In genomic region chr6:169086020-169086419, GRCh38 we compare ENCODE assay signal across 23 cellular contexts.
A peak's percentile ranks its signal among the peaks of the same experiment; 100 is the strongest.
DNase-seq lines count a peak whose midpoint lies in the region; ATAC-seq, FAIRE-seq and TF ChIP-seq lines count a peak whose summit lies in the region.
"Had no signal": no experiment of that assay in that cellular context is flagged by ENCODE, and none has a peak within 500 bp of the region (broad histone marks: within the 10 kb centered on the region; RNA-seq: fewer than 3 reads in every experiment).

No MANE protein-coding gene starts in this region.

- H3K9me3 ChIP-seq in trophoblast cell (ENCODE audit: insufficient read depth, low read depth, low read length) (peaks cover 11% of the 10 kb centered on the region), breast epithelium (peaks cover 7 to 11% of the 10 kb centered on the region in 2 donors)

- H3K14ac ChIP-seq in trophoblast cell (ENCODE audit: low read length), result no peak overlapping the region

- H3K79me2 ChIP-seq in trophoblast cell (ENCODE audit: control insufficient read depth, insufficient read depth, low read length, poor library complexity), result no peaks in the 10 kb centered on the region

- intact Hi-C loops in breast epithelium (cut with DNase I; ENCODE audit: low total_unique reads), result no loop called here

- H3K4ac ChIP-seq in trophoblast cell (ENCODE audit: low read depth, low read length), result no peak overlapping the region

- no peak overlapping the region for H3K23ac ChIP-seq in trophoblast cell (ENCODE audit: low read length)

- no peak overlapping the region for H2BK120ac ChIP-seq in trophoblast cell (ENCODE audit: insufficient read depth, low read length, poor library complexity)

- no peak overlapping the region for H2BK12ac ChIP-seq in trophoblast cell (ENCODE audit: low read length)

- no peak overlapping the region for H3K18ac ChIP-seq in trophoblast cell (ENCODE audit: low read length)

- H3K4me1 ChIP-seq in trophoblast cell (ENCODE audit: control insufficient read depth in 1 of 2, insufficient read depth in 2 of 2, low read length in 2 of 2) (peaks cover 2 to 6% of the 10 kb centered on the region in 2 experiments), breast epithelium (no peaks in the 10 kb centered on the region)
- H3K4me1 ChIP-seq: Caco-2 had no signal

- H2BK5ac ChIP-seq in trophoblast cell (ENCODE audit: low read depth, low read length, poor library complexity), result no peak overlapping the region

- no peak overlapping the region for H4K91ac ChIP-seq in trophoblast cell (ENCODE audit: low read depth, low read length)

- peak; percentile 36 for DNase-seq in amniotic epithelial cell (ENCODE audit: low read depth)
- peak; percentile 86 to 88 for DNase-seq in trophoblast cell
- DNase-seq in NCI-H345 treated with DMSO at 0.1 percent for 48 hours (lab: John Stamatoyannopoulos, UW; ENCODE audit: unreplicated experiment), result no peak
- no peak for DNase-seq in breast epithelium (ENCODE audit: low spot score in 2 of 2)
- DNase-seq in NCI-H2081 treated with DMSO at 0.1 percent for 48 hours (lab: John Stamatoyannopoulos, UW), result no peak
- DNase-seq: Caco-2; CD4-positive, alpha-beta T cell; DMS153; EL; H7; MG63; NCI-H1092 treated with DMSO at 0.1 percent for 48 hours; NCI-H146; NCI-H2081; NCI-H524; NCI-H82; OCI-M1; SHP77 treated with DMSO at 0.1 percent for 48 hours; SK-N-SH had no signal

- no peak for TF ChIP-seq POLR2A in breast epithelium (IDR thresholded peaks at IDR 0.05)

- TF ChIP-seq CTCF in breast epithelium (IDR thresholded peaks at IDR 0.05), result no peak

- H3K4me3 ChIP-seq in trophoblast cell (ENCODE audit: low read depth, low read length), result no peak overlapping the region
- H3K4me3 ChIP-seq in breast epithelium, result no peak overlapping the region
- H3K4me3 ChIP-seq: MG63 had no signal

- H3K36me3 ChIP-seq in trophoblast cell (ENCODE audit: control insufficient read depth in 1 of 2, insufficient read depth in 2 of 2, low read length in 2 of 2) (no peaks in the 10 kb centered on the region), breast epithelium (no peaks in the 10 kb centered on the region)
- H3K36me3 ChIP-seq: MG63 had no signal

- peak; percentile 15 for FAIRE-seq in G401.6 (lab: Jason Lieb, UNC)
- FAIRE-seq: A204.1 had no signal

- H4K8ac ChIP-seq in trophoblast cell (ENCODE audit: low read depth, low read length), result no peak overlapping the region

- ATAC-seq in esophagus mucosa, result peak; percentile 79
- no peak for ATAC-seq in GM19455 (IDR thresholded peaks at IDR 0.05; ENCODE audit: unreplicated experiment)

- H2AK5ac ChIP-seq in trophoblast cell (ENCODE audit: low read length), result no peak overlapping the region

- H4K12ac ChIP-seq in trophoblast cell (ENCODE audit: low read depth, low read length), result no peak overlapping the region

- H3K9ac ChIP-seq in trophoblast cell (ENCODE audit: low read length), result no peak overlapping the region
- H3K9ac ChIP-seq: SK-N-SH had no signal

- no CpG with 5 or more reads among the region's 10 CpGs for WGBS in trophoblast cell (ENCODE audit: extremely low coverage, insufficient coverage, insufficient read length)

- H3K4me2 ChIP-seq in trophoblast cell (ENCODE audit: low read length), result no peak overlapping the region
- H3K4me2 ChIP-seq: SK-N-SH had no signal

- H2AFZ ChIP-seq in trophoblast cell (ENCODE audit: insufficient read depth, low read length, poor library complexity), result no peak overlapping the region

- peaks cover 9% of the 10 kb centered on the region for H3K79me1 ChIP-seq in trophoblast cell (ENCODE audit: low read length)

- H3K27ac ChIP-seq in trophoblast cell (ENCODE audit: low read depth, low read length) (no peak overlapping the region), breast epithelium (no peak overlapping the region)

- H3K27me3 ChIP-seq in trophoblast cell (ENCODE audit: insufficient read depth, low read length) (no peaks in the 10 kb centered on the region), breast epithelium (no peaks in the 10 kb centered on the region)
- H3K27me3 ChIP-seq: MG63 had no signal

Comparison
In these comparisons a context has a peak if more than half of its experiments do, and no peak if none do; other contexts are left out.
1. DNase-seq: peak in amniotic epithelial cell (single experiment) and trophoblast cell (2 of 2); none in NCI-H345 treated with DMSO at 0.1 percent for 48 hours (single experiment), breast epithelium (0 of 2) and NCI-H2081 treated with DMSO at 0.1 percent for 48 hours (single experiment).